20 cellular contexts compared by ENCODE assay signal in the genomic region with DNA sequence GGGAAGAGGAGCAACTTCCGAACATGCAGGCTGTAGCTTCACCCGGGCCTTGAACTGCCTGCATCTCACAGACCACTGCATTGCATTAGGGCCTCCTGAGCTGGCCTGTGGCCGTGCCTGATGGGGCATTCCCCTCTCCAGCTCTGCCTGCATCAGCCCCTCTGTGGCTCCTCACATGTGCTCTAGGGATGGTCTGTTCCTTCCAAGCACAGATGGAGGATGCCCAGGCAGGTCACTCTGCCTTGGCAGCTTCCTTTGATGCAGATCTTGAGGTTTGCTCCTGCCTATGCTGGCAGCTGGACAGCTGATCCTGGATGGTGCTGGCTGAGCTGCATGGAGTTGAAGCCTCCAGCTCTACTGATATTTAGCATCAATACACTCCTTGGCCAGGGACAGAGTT. TPM values are rescaled to one million over a fixed set of nuclear protein-coding genes. Genes with fewer than 3 reads are reported as not detected.
DNase-seq lines count a peak whose midpoint lies in the region; ATAC-seq, FAIRE-seq and TF ChIP-seq lines count a peak whose summit lies in the region.
"Had no signal": no experiment of that assay in that cellular context is flagged by ENCODE, and none has a peak within 500 bp of the region (broad histone marks: within the 10 kb centered on the region; RNA-seq: fewer than 3 reads in every experiment).

No MANE protein-coding gene starts in this region.

- no peaks in the 10 kb centered on the region for H3K79me1 ChIP-seq in neuronal stem cell (ENCODE audit: low read depth, low read length)

- H3K27ac ChIP-seq in neuronal stem cell (replicated peaks; ENCODE audit: low read length) (no peak overlapping the region), OCI-LY7 (ENCODE audit: low read depth, low read length, poor library complexity, severe bottlenecking) (no peak overlapping the region), pancreas (no peak overlapping the region)
- H3K27ac ChIP-seq: Peyer's patch had no signal

- no peak overlapping the region for H3K4ac ChIP-seq in neuronal stem cell (ENCODE audit: low read length)

- H4K91ac ChIP-seq in neuronal stem cell (ENCODE audit: low read depth, low read length, poor library complexity), result no peak overlapping the region

- H3K23ac ChIP-seq in neuronal stem cell (ENCODE audit: low read depth, low read length, poor library complexity), result peak overlapping the region; percentile 50

- H2BK120ac ChIP-seq in neuronal stem cell (ENCODE audit: low read depth, low read length), result no peak overlapping the region

- no peak overlapping the region for H3K14ac ChIP-seq in neuronal stem cell (ENCODE audit: low read length)

- no peak overlapping the region for H2BK5ac ChIP-seq in neuronal stem cell (ENCODE audit: low read length)

- H3K27ac Mint-ChIP-seq in T-helper 17 cell, result peak overlapping the region; percentile 4

- DNase-seq in activated CD4-positive, CD25-positive, alpha-beta regulatory T cell treated with anti-CD3 and anti-CD28 coated beads, Interleukin-2, amount 50 U/mL, for 72 hours, result peak; percentile 12
- DNase-seq in activated CD4-positive, CD25-positive, alpha-beta regulatory T cell (lab: John Stamatoyannopoulos, UW), result no peak
- no peak for DNase-seq in T-helper 17 cell
- no peak for DNase-seq in neuronal stem cell (ENCODE audit: low spot score)
- no peak for DNase-seq in OCI-LY7 (ENCODE audit: low spot score)
- DNase-seq in pancreas, result no peak
- DNase-seq: DMS53, GDM1, Karpas-422, NCI-H1092, NCI-H1436 treated with DMSO at 0.1 percent for 48 hours, NCI-H1930, NCI-H524, NCI-H82 had no signal

- no CpG with 5 or more reads among the region's 3 CpGs for whole genome bisulfite sequencing in neuronal stem cell (ENCODE audit: extremely low coverage in 2 of 2, insufficient read length in 2 of 2, insufficient replicate concordance in 1 of 2), 2 donors
- 64 to 83% methylated on average over 3 of the region's 3 CpGs for WGBS in pancreas, 2 donors

- POLR2A ChIA-PET in OCI-LY7 (lab: Charles Lee), result no interaction called here

- no peaks in the 10 kb centered on the region for H3K27me3 Mint-ChIP-seq in T-helper 17 cell

- ATAC-seq in T-helper 17 cell (no peak), HG03159 (IDR thresholded peaks at IDR 0.05; ENCODE audit: unreplicated experiment) (no peak), pancreas (no peak)
- ATAC-seq: SK-N-SH treated with all-trans-retinoic acid at 6 μM for 48 hours had no signal

- H3K9me2 ChIP-seq in OCI-LY7 (ENCODE audit: insufficient read depth, low read length), result no peaks in the 10 kb centered on the region

- intact Hi-C loops in OCI-LY7 (cut with micrococcal nuclease; ENCODE audit: unreplicated experiment), result no loop called here
- intact Hi-C loops in pancreas (cut with DNase I), result no loop called here

- H3K36me3 Mint-ChIP-seq in T-helper 17 cell (ENCODE audit: low read depth), result peaks cover 7% of the 10 kb centered on the region

- H2BK15ac ChIP-seq in neuronal stem cell (ENCODE audit: low read length), result no peak overlapping the region

- CTCF ChIA-PET in OCI-LY7 (lab: Charles Lee; ENCODE audit: unreplicated experiment), result no interaction called here

- H3K4me3 ChIP-seq in neuronal stem cell (ENCODE audit: low read length in 2 of 2) (peak overlapping the region in 1 of 2 donors; percentile 21), OCI-LY7 (ENCODE audit: low read depth, low read length, poor library complexity, severe bottlenecking) (no peak overlapping the region), pancreas (no peak overlapping the region)
- H3K4me3 ChIP-seq: Peyer's patch had no signal

- H3K9me3 ChIP-seq in T-helper 17 cell (ENCODE audit: control insufficient read depth, low read length, poor library complexity, severe bottlenecking) (no peaks in the 10 kb centered on the region), neuronal stem cell (replicated peaks in 1 of 2; ENCODE audit: control insufficient read depth in 2 of 2, insufficient read depth in 1 of 2, low read depth in 1 of 2, low read length in 2 of 2) (no peaks in the 10 kb centered on the region), OCI-LY7 (ENCODE audit: low read length) (no peaks in the 10 kb centered on the region), pancreas (no peaks in the 10 kb centered on the region)
- H3K9me3 ChIP-seq: Peyer's patch had no signal

- H3K4me1 ChIP-seq in neuronal stem cell (ENCODE audit: control insufficient read depth in 2 of 2, insufficient read depth in 1 of 2, low read depth in 1 of 2, low read length in 2 of 2) (no peaks in the 10 kb centered on the region), OCI-LY7 (ENCODE audit: insufficient read depth, low read length, poor library complexity, severe bottlenecking) (peaks cover 7% of the 10 kb centered on the region), pancreas (no peaks in the 10 kb centered on the region)

- peaks cover 22% of the 10 kb centered on the region for H3K4me1 Mint-ChIP-seq in T-helper 17 cell

- TF ChIP-seq CTCF in OCI-LY7 (conservative IDR thresholded peaks at IDR 0.05; ENCODE audit: low read length), result no peak
- TF ChIP-seq CTCF in pancreas (IDR thresholded peaks at IDR 0.05), result no peak

- H3K79me2 ChIP-seq in OCI-LY7 (ENCODE audit: insufficient read depth, low read depth, low read length), result no peaks in the 10 kb centered on the region

- no peak overlapping the region for H4K8ac ChIP-seq in neuronal stem cell (ENCODE audit: low read depth, low read length)

- no peak overlapping the region for H3K4me3 Mint-ChIP-seq in T-helper 17 cell
- H3K4me3 Mint-ChIP-seq: CD14-positive monocyte had no signal

- no peak overlapping the region for H2BK12ac ChIP-seq in neuronal stem cell (ENCODE audit: low read length)

- FAIRE-seq in pancreas (lab: Jason Lieb, UNC), result no peak
- FAIRE-seq: D721Med, H1 had no signal

- peaks cover 3% of the 10 kb centered on the region; the same call in 1 of the 2 replicates for H4K20me1 ChIP-seq in OCI-LY7 (ENCODE audit: insufficient read depth, low read length)

- no peak overlapping the region for H3K18ac ChIP-seq in neuronal stem cell (ENCODE audit: low read length)

- no peak overlapping the region for H2AK5ac ChIP-seq in neuronal stem cell (ENCODE audit: low read depth, low read length)

- H3K27me3 ChIP-seq in neuronal stem cell (ENCODE audit: control insufficient read depth in 3 of 3, insufficient read depth in 3 of 3, low read depth in 1 of 3, low read length in 3 of 3) (no peaks in the 10 kb centered on the region), pancreas (no peaks in the 10 kb centered on the region)
- H3K27me3 ChIP-seq: Peyer's patch had no signal

- no TSS peak for BruUV-seq in OCI-LY7 (replicated peaks; lab: Mats Ljungman, UMichigan)

- no peaks in the 10 kb centered on the region for H3K36me3 ChIP-seq in neuronal stem cell (replicated peaks in 1 of 2; ENCODE audit: control insufficient read depth in 2 of 2, insufficient read depth in 2 of 2, low read length in 2 of 2)
- H3K36me3 ChIP-seq in OCI-LY7 (ENCODE audit: insufficient read depth, low read length), result peaks cover 86% of the 10 kb centered on the region
- H3K36me3 ChIP-seq in pancreas, result no peaks in the 10 kb centered on the region

- H2AFZ ChIP-seq in neuronal stem cell (ENCODE audit: low read length), result no peak overlapping the region
- no peak overlapping the region for H2AFZ ChIP-seq in OCI-LY7 (ENCODE audit: low read length)

- no peak overlapping the region for H3K9ac ChIP-seq in neuronal stem cell (ENCODE audit: low read depth, low read length, poor library complexity)

- no peak overlapping the region for H3K4me2 ChIP-seq in neuronal stem cell (ENCODE audit: insufficient read depth, low read length, poor library complexity, severe bottlenecking)
- no peak overlapping the region for H3K4me2 ChIP-seq in OCI-LY7 (ENCODE audit: low read length)

RNA-seq across cellular contexts. Expression of a gene that starts 28.5 kb away (rescaled TPM):
- total RNA-seq in T-helper 17 cell, result 10 to 100 TPM; 16.8 to 20.2 TPM
- polyA plus RNA-seq in neuronal stem cell (2013, experiment 1 of 2), result 0.99 TPM
- 1.2 TPM for polyA plus RNA-seq in neuronal stem cell (2013, experiment 2 of 2)
- total RNA-seq in OCI-LY7 (2014; rRNA removed; shearing (Covaris generic)), result 9.4 and 13.5 TPM in 2 replicates
- 17.0 and 25.6 TPM in 2 replicates for total RNA-seq in OCI-LY7 (2022)
- 1 to 10 TPM; 2.7 to 10.0 (median 3.7) TPM for total RNA-seq in pancreas
- polyA plus RNA-seq in pancreas, result 1 to 10 TPM; 3.0 to 5.6 TPM

RNA-seq across cellular contexts. Expression of a gene that starts 57.4 kb away (rescaled TPM):
- 10 to 100 TPM; 12.8 to 13.6 TPM for total RNA-seq in T-helper 17 cell
- 27.1 TPM for polyA plus RNA-seq in neuronal stem cell (2013, experiment 1 of 2)
- 26.4 TPM for polyA plus RNA-seq in neuronal stem cell (2013, experiment 2 of 2)
- 8.2 and 9.2 TPM in 2 replicates for total RNA-seq in OCI-LY7 (2014; rRNA removed; shearing (Covaris generic))
- total RNA-seq in OCI-LY7 (2022), result 18.5 and 20.1 TPM in 2 replicates
- total RNA-seq in pancreas, result 10 to 100 TPM; 10.5 to 21.5 (median 17.6) TPM
- 1 to 10 TPM; 4.4 to 7.8 TPM for polyA plus RNA-seq in pancreas
